Comparison of ENCODE assay signal across 25 cellular contexts in genomic region chr17:64309021-64309420, GRCh38.
"Had no signal": no experiment of that assay in that cellular context is flagged by ENCODE, and none has a peak within 500 bp of the region (broad histone marks: within the 10 kb centered on the region; RNA-seq: fewer than 3 reads in every experiment).

No MANE protein-coding gene starts in this region.

- H3K27me3 ChIP-seq: neural progenitor cell, ovary, right lobe of liver, sigmoid colon, stomach, thyroid gland, tibial nerve, upper lobe of left lung, vagina had no signal

- DNase-seq: occipital lobe; ovary; psoas muscle; right lobe of liver; sigmoid colon; small intestine; stimulated activated CD4-positive, alpha-beta T cell treated with anti-CD3 and anti-CD28 coated beads, Interleukin-15, amount 100 ng/mL, for 24 hours; stimulated activated CD4-positive, alpha-beta T cell treated with anti-CD3 and anti-CD28 coated beads, Interleukin-2, amount 100 ng/mL, for 24 hours; stimulated activated CD4-positive, alpha-beta T cell treated with anti-CD3 and anti-CD28 coated beads, Interleukin-2, amount 100 ng/mL, for 48 hours; stimulated activated CD4-positive, alpha-beta T cell treated with anti-CD3 and anti-CD28 coated beads, Interleukin-4, amount 100 ng/mL, for 24 hours; stimulated activated naive B cell treated with anti-CD40 and anti-IgM and Interleukin-4, amounts not matched to agents 10 μg/mL and 1 μg/mL and 100 μg/mL, for 72 hours; stimulated activated naive CD4-positive, alpha-beta T cell treated with Interleukin-2 at 50 U/mL for 16 hours; stomach; thyroid gland; trophoblast cell; upper lobe of left lung had no signal

- H3K27me3 Mint-ChIP-seq: progenitor cell of endocrine pancreas; stimulated activated naive CD8-positive, alpha-beta T cell treated with anti-CD3 and anti-CD28 coated beads, Interleukin-15, Interleukin-2, amounts not matched to agents 100 ng/mL and 50 ng/mL, for 24 hours had no signal

- H3K4me3 Mint-ChIP-seq: nephron; neural progenitor cell; stimulated activated effector memory CD8-positive, alpha-beta T cell treated with anti-CD3 and anti-CD28 coated beads, Interleukin-12 subunit alpha, Interleukin-12 subunit beta, amount 100 ng/mL, for 72 hours; stimulated activated naive B cell treated with anti-CD40 and anti-IgM and Interleukin-4, amounts not matched to agents 10 μg/mL and 1 μg/mL and 100 μg/mL, for 72 hours; stimulated activated naive CD8-positive, alpha-beta T cell treated with anti-CD3 and anti-CD28 coated beads, Interleukin-15, Interleukin-2, amounts not matched to agents 100 ng/mL and 50 ng/mL, for 24 hours had no signal

- H3K9ac ChIP-seq: neural progenitor cell, parathyroid adenoma had no signal

- H3K79me2 ChIP-seq: parathyroid adenoma had no signal

- H3K27ac Mint-ChIP-seq: nephron; progenitor cell of endocrine pancreas; stimulated activated effector memory CD8-positive, alpha-beta T cell treated with anti-CD3 and anti-CD28 coated beads, Interleukin-12 subunit alpha, Interleukin-12 subunit beta, amount 100 ng/mL, for 72 hours; stimulated activated naive B cell treated with anti-CD40 and anti-IgM and Interleukin-4, amounts not matched to agents 10 μg/mL and 1 μg/mL and 100 μg/mL, for 72 hours; stimulated activated naive CD8-positive, alpha-beta T cell treated with anti-CD3 and anti-CD28 coated beads, Interleukin-15, Interleukin-2, amounts not matched to agents 100 ng/mL and 50 ng/mL, for 24 hours had no signal

- H3K4me1 Mint-ChIP-seq: nephron; stimulated activated naive B cell treated with anti-CD40 and anti-IgM and Interleukin-4, amounts not matched to agents 10 μg/mL and 1 μg/mL and 100 μg/mL, for 72 hours had no signal

- H3K36me3 Mint-ChIP-seq: neural progenitor cell; stimulated activated effector memory CD8-positive, alpha-beta T cell treated with anti-CD3 and anti-CD28 coated beads, Interleukin-12 subunit alpha, Interleukin-12 subunit beta, amount 100 ng/mL, for 72 hours; stimulated activated naive B cell treated with anti-CD40 and anti-IgM and Interleukin-4, amounts not matched to agents 10 μg/mL and 1 μg/mL and 100 μg/mL, for 72 hours had no signal

- ATAC-seq: right lobe of liver; stimulated activated effector memory CD8-positive, alpha-beta T cell treated with anti-CD3 and anti-CD28 coated beads, Interleukin-12 subunit alpha, Interleukin-12 subunit beta, amount 100 ng/mL, for 72 hours; stimulated activated naive B cell treated with anti-CD40 and anti-IgM and Interleukin-4, amounts not matched to agents 10 μg/mL and 1 μg/mL and 100 μg/mL, for 72 hours had no signal

- H3K9me3 Mint-ChIP-seq: nephron; neural progenitor cell; stimulated activated effector memory CD8-positive, alpha-beta T cell treated with anti-CD3 and anti-CD28 coated beads, Interleukin-12 subunit alpha, Interleukin-12 subunit beta, amount 100 ng/mL, for 72 hours; stimulated activated naive B cell treated with anti-CD40 and anti-IgM and Interleukin-4, amounts not matched to agents 10 μg/mL and 1 μg/mL and 100 μg/mL, for 72 hours; stimulated activated naive CD8-positive, alpha-beta T cell treated with anti-CD3 and anti-CD28 coated beads, Interleukin-15, Interleukin-2, amounts not matched to agents 100 ng/mL and 50 ng/mL, for 24 hours had no signal

- H3K4me3 ChIP-seq: neural progenitor cell, ovary, psoas muscle, right lobe of liver, sigmoid colon, stomach, thoracic aorta, thyroid gland, tibial nerve, upper lobe of left lung, vagina had no signal

- H3K36me3 ChIP-seq: neural progenitor cell, ovary, right lobe of liver, sigmoid colon, stomach, thoracic aorta, thyroid gland, tibial nerve, upper lobe of left lung, vagina had no signal

- H3K4me2 ChIP-seq: neural progenitor cell had no signal

- H3K9me3 ChIP-seq: ovary, psoas muscle, right lobe of liver, sigmoid colon, stomach, thoracic aorta, thyroid gland, tibial nerve, upper lobe of left lung, vagina had no signal

- H3K4me1 ChIP-seq: neural progenitor cell, parathyroid adenoma, psoas muscle, sigmoid colon, tibial nerve, vagina had no signal

- H2AFZ ChIP-seq: neural progenitor cell, parathyroid adenoma had no signal

- H3K27ac ChIP-seq: neural progenitor cell, ovary, parathyroid adenoma, psoas muscle, right lobe of liver, sigmoid colon, stomach, thoracic aorta, thyroid gland, tibial nerve, vagina had no signal
